ENCODE assay signal across 8 cellular contexts in the genomic region with DNA sequence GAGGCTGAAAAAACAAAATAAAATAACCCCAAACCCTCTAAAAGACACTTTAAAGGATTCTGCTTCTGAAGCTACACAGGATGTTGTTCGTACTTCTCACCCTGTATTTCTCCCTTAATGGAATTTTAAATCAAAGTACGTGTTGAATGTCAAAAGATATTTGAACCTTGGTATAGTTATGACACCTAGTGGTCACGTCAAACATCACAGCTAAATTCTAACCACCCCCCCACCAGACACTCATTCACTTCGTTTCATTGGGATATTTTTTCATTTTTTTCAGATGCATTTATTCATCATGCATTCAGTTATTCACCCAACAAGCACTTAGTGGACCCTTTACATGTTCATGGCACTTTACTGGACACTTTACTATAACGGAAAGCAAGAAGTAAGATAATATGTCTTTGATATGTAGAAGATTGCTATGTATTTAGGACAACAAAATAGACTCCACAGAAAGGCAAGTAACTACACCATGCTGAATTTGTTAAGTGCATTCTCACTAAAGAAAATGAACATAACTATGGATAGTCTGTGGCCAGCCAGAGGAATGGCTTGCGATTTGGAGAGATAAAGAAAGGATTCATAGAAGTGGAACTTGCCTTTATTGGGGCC.
DNase-seq lines count a peak whose midpoint lies in the region; ATAC-seq and TF ChIP-seq lines count a peak whose summit lies in the region.

No MANE protein-coding gene starts in this region.

- H3K4me3 ChIP-seq in RWPE2 (ENCODE audit: severe bottlenecking) (no peak overlapping the region), right lobe of liver (no peak overlapping the region), uterus (no peak overlapping the region)

- DNase-seq in EL, result peak; percentile 23
- no peak for DNase-seq in RWPE2 (ENCODE audit: low spot score)
- peak; percentile 11 for DNase-seq in cerebellar cortex (ENCODE audit: low spot score)
- DNase-seq in right lobe of liver, result no peak
- DNase-seq in uterus, result no peak
- no peak for DNase-seq in stimulated activated CD4-positive, alpha-beta T cell treated with anti-CD3 and anti-CD28 coated beads, Interleukin-15, amount 100 ng/mL, for 24 hours

- H3K27me3 ChIP-seq in RWPE2 (ENCODE audit: insufficient read depth, poor library complexity, severe bottlenecking) (no peaks in the 10 kb centered on the region), right lobe of liver (no peaks in the 10 kb centered on the region), uterus (no peaks in the 10 kb centered on the region)

- H3K36me3 ChIP-seq in RWPE2 (ENCODE audit: low read depth) (no peaks in the 10 kb centered on the region), right lobe of liver (no peaks in the 10 kb centered on the region), uterus (no peaks in the 10 kb centered on the region)

- no peak overlapping the region for H3K27ac ChIP-seq in 22Rv1
- no peak overlapping the region for H3K27ac ChIP-seq in RWPE2 (ENCODE audit: poor library complexity, severe bottlenecking)
- H3K27ac ChIP-seq in right lobe of liver, result no peak overlapping the region
- no peak overlapping the region for H3K27ac ChIP-seq in uterus

- H3K4me1 ChIP-seq in RWPE2 (ENCODE audit: insufficient read depth, poor library complexity, severe bottlenecking) (no peaks in the 10 kb centered on the region), right lobe of liver (no peaks in the 10 kb centered on the region), uterus (no peaks in the 10 kb centered on the region)

- H3K9me3 ChIP-seq in RWPE2 (ENCODE audit: severe bottlenecking), result no peaks in the 10 kb centered on the region
- H3K9me3 ChIP-seq in right lobe of liver, result no peaks in the 10 kb centered on the region
- H3K9me3 ChIP-seq in uterus, result no peaks in the 10 kb centered on the region

- TF ChIP-seq POLR2A in right lobe of liver (IDR thresholded peaks at IDR 0.05), result no peak
- no peak for TF ChIP-seq POLR2A in uterus (IDR thresholded peaks at IDR 0.05)

- 5% methylated on average over 6 of the region's 6 CpGs for WGBS in right lobe of liver (ENCODE audit: insufficient coverage, low coverage, low lambda C conversion rate, missing lambda C conversion rate)

- peak; percentile 55 for ATAC-seq in HG03064 (IDR thresholded peaks at IDR 0.05; ENCODE audit: low read depth, unreplicated experiment)
- ATAC-seq in RWPE2 (ENCODE audit: low read depth), result no peak
- ATAC-seq in right lobe of liver, result peak; percentile 71 to 90 (median 85)

- TF ChIP-seq CTCF in 22Rv1 (IDR thresholded peaks at IDR 0.05) (peak; percentile 45), RWPE2 (IDR thresholded peaks at IDR 0.05; ENCODE audit: poor library complexity, severe bottlenecking) (peak; percentile 46), right lobe of liver (IDR thresholded peaks at IDR 0.05) (peak; percentile 53 to 71 (median 69)), uterus (IDR thresholded peaks at IDR 0.05) (peak; percentile 40 to 58 (median 48))

- intact Hi-C loops in right lobe of liver (cut with DNase I) (no loop called here), uterus (cut with DNase I; ENCODE audit: low total_unique reads) (no loop called here)

Comparison
In these comparisons a context has a peak if more than half of its experiments do, and no peak if none do; other contexts are left out.
1. DNase-seq: peak in EL (single experiment) and cerebellar cortex (single experiment); none in RWPE2 (single experiment), right lobe of liver (0 of 3), uterus (0 of 2) and stimulated activated CD4-positive, alpha-beta T cell treated with anti-CD3 and anti-CD28 coated beads, Interleukin-15, amount 100 ng/mL, for 24 hours (single experiment).
2. Peak in every context shown above with its lines, with median percentiles within 50 percentile points of each other: CTCF ChIP-seq.